Comparison of ENCODE assay signal across 1 cellular context in genomic region chr13:48790199-48790598, GRCh38.
TF ChIP-seq lines count a peak whose summit lies in the region.

No MANE protein-coding gene starts in this region.

TF ChIP-seq in IMR-90, 13 proteins besides CTCF, POLR2A, EP300 and RAD21 (continued from another document):
- TF ChIP-seq, protein P1, sequence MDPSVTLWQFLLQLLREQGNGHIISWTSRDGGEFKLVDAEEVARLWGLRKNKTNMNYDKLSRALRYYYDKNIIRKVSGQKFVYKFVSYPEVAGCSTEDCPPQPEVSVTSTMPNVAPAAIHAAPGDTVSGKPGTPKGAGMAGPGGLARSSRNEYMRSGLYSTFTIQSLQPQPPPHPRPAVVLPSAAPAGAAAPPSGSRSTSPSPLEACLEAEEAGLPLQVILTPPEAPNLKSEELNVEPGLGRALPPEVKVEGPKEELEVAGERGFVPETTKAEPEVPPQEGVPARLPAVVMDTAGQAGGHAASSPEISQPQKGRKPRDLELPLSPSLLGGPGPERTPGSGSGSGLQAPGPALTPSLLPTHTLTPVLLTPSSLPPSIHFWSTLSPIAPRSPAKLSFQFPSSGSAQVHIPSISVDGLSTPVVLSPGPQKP (IDR thresholded peaks at IDR 0.05; ENCODE audit: borderline replicate concordance, low read depth, low read length), result no peak
- TF ChIP-seq BHLHE40 (IDR thresholded peaks at IDR 0.05; ENCODE audit: low read depth, low read length), result no peak
- TF ChIP-seq SMC3 (IDR thresholded peaks at IDR 0.05; ENCODE audit: low read depth, low read length), result no peak
- TF ChIP-seq MAFK (IDR thresholded peaks at IDR 0.05; ENCODE audit: low read depth, low read length), result no peak
- TF ChIP-seq, protein P2, sequence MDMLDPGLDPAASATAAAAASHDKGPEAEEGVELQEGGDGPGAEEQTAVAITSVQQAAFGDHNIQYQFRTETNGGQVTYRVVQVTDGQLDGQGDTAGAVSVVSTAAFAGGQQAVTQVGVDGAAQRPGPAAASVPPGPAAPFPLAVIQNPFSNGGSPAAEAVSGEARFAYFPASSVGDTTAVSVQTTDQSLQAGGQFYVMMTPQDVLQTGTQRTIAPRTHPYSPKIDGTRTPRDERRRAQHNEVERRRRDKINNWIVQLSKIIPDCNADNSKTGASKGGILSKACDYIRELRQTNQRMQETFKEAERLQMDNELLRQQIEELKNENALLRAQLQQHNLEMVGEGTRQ (IDR thresholded peaks at IDR 0.05; ENCODE audit: low read depth, low read length), result no peak
- TF ChIP-seq MXI1 (IDR thresholded peaks at IDR 0.05; ENCODE audit: borderline replicate concordance, low read depth, low read length), result no peak
- TF ChIP-seq RCOR1 (IDR thresholded peaks at IDR 0.05; ENCODE audit: insufficient replicate concordance, low read length), result no peak
- no peak for TF ChIP-seq MAZ (IDR thresholded peaks at IDR 0.05; ENCODE audit: borderline replicate concordance, low read depth, low read length)
- TF ChIP-seq NFE2L2 (IDR thresholded peaks at IDR 0.05; ENCODE audit: low read depth, low read length), result no peak
- no peak for TF ChIP-seq RFX5 (IDR thresholded peaks at IDR 0.05; ENCODE audit: low read depth, low read length)
- TF ChIP-seq CEBPB (IDR thresholded peaks at IDR 0.05; ENCODE audit: low read depth, low read length), result no peak
